27 cellular contexts compared by ENCODE assay signal in the genomic region with DNA sequence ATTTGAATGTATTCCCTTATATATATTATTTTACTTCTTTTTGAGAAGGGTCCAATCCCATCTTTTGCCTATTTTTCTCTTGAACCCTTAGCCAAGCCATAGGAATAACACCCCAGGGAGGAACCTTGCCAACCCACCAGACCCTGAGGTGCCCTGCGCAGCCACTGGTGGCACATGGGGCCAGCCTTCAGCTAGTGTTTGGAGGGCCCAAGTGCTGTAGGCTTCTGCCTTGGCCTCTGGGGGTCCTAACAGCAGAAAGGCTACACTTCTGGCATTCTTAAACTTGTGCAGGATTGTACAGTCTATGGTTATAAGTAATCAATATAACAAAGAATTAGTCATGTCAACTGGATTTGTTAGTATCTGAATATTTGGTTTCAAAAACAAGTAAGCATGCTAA.
"Had no signal": no experiment of that assay in that cellular context is flagged by ENCODE, and none has a peak within 500 bp of the region (broad histone marks: within the 10 kb centered on the region; RNA-seq: fewer than 3 reads in every experiment).

No MANE protein-coding gene starts in this region.

- DNase-seq: activated CD4-positive, alpha-beta memory T cell treated with anti-CD3 and anti-CD28 coated beads, Interleukin-2, amount 10 ng/mL, durations not matched to agents 7 days and 5 days; activated CD4-positive, alpha-beta T cell treated with anti-CD3 and anti-CD28 coated beads for 1 hour; activated CD4-positive, alpha-beta T cell treated with anti-CD3 and anti-CD28 coated beads for 4 hours; activated CD4-positive, alpha-beta T cell treated with anti-CD3 and anti-CD28 coated beads, Interleukin-2, amount 10 ng/mL, durations not matched to agents 7 days and 5 days; activated CD4-positive, alpha-beta T cell treated with anti-CD3 and anti-CD28 coated beads, Interleukin-2, amount 50 U/mL, for 4 hours; activated CD8-positive, alpha-beta memory T cell treated with anti-CD3 and anti-CD28 coated beads, Interleukin-2, amount 50 U/mL, for 48 hours; activated gamma-delta T cell; activated naive CD4-positive, alpha-beta T cell; activated naive CD4-positive, alpha-beta T cell treated with anti-CD3 and anti-CD28 coated beads, Interleukin-2, amount 10 ng/mL, durations not matched to agents 7 days and 5 days; activated naive CD8-positive, alpha-beta T cell treated with anti-CD3 and anti-CD28 coated beads, Interleukin-2, amount 10 ng/mL, durations not matched to agents 7 days and 5 days; activated T-cell treated with anti-CD3 and anti-CD28 coated beads for 4 hours; activated T-cell treated with anti-CD3 and anti-CD28 coated beads, Interleukin-2, amount 50 U/mL, for 24 hours; activated T-cell treated with anti-CD3 and anti-CD28 coated beads, Interleukin-2, amount 50 U/mL, for 72 hours; dermis blood vessel endothelial cell; effector CD8-positive, alpha-beta T cell; foreskin fibroblast; gastrocnemius medialis; glutamatergic neuron; heart left ventricle; T-helper 2 cell had no signal

- H3K27me3 ChIP-seq: ascending aorta, gastrocnemius medialis, heart left ventricle had no signal

- H3K27ac ChIP-seq: ascending aorta, coronary artery, gastrocnemius medialis, heart left ventricle, VCaP had no signal

- FAIRE-seq: bronchial epithelial cell had no signal

- H3K9me3 ChIP-seq: ascending aorta, gastrocnemius medialis, heart left ventricle had no signal

- ATAC-seq: activated naive CD4-positive, alpha-beta T cell treated with anti-CD3 and anti-CD28 coated beads, Interleukin-2, amount 50 U/mL, for 72 hours; activated T-cell treated with anti-CD3 and anti-CD28 coated beads, Interleukin-2, amount 50 U/mL, for 72 hours; esophagus mucosa; gastrocnemius medialis; heart left ventricle; WTC11 had no signal

- H3K4me3 ChIP-seq: ascending aorta, coronary artery, gastrocnemius medialis, heart left ventricle had no signal
